22 cellular contexts compared by ENCODE assay signal in genomic region chr6:130931683-130932082, GRCh38.
"Had no signal": no experiment of that assay in that cellular context is flagged by ENCODE, and none has a peak within 500 bp of the region (broad histone marks: within the 10 kb centered on the region; RNA-seq: fewer than 3 reads in every experiment).

No MANE protein-coding gene starts in this region.

- DNase-seq: activated CD4-positive, alpha-beta T cell treated with anti-CD3 and anti-CD28 coated beads for 1 hour; activated CD4-positive, alpha-beta T cell treated with anti-CD3 and anti-CD28 coated beads, Interleukin-2, amount 50 U/mL, for 4 hours; activated naive CD4-positive, alpha-beta T cell; activated naive CD8-positive, alpha-beta T cell treated with anti-CD3 and anti-CD28 coated beads, Interleukin-2, amount 10 ng/mL, durations not matched to agents 7 days and 5 days; activated T-cell treated with anti-CD3 and anti-CD28 coated beads for 4 hours; central memory CD4-positive, alpha-beta T cell; effector CD8-positive, alpha-beta T cell; foreskin fibroblast; glutamatergic neuron; hypothalamus; kidney; left ventricle myocardium inferior; natural killer cell; retina; stimulated activated CD4-positive, alpha-beta T cell treated with anti-CD3 and anti-CD28 coated beads, Interleukin-2, amount 100 ng/mL, for 48 hours; T1000; trophoblast cell had no signal

- ATAC-seq: natural killer cell; stimulated activated memory B cell treated with anti-CD40 and anti-IgM and Interleukin-4, amounts not matched to agents 10 μg/mL and 1 μg/mL and 100 μg/mL, for 72 hours had no signal

- H3K9me3 ChIP-seq: neutrophil had no signal

- H3K79me2 ChIP-seq: parathyroid adenoma had no signal

- H3K9ac ChIP-seq: parathyroid adenoma had no signal

- H3K27ac ChIP-seq: neutrophil, parathyroid adenoma, VCaP had no signal

- H3K36me3 ChIP-seq: left ventricle myocardium inferior, neutrophil had no signal

- H3K27me3 ChIP-seq: neutrophil had no signal

- H3K4me1 ChIP-seq: parathyroid adenoma had no signal

- H3K4me3 ChIP-seq: coronary artery, left ventricle myocardium inferior had no signal

- H2AFZ ChIP-seq: parathyroid adenoma had no signal
